ENCODE assay signal across 8 cellular contexts in the genomic region with DNA sequence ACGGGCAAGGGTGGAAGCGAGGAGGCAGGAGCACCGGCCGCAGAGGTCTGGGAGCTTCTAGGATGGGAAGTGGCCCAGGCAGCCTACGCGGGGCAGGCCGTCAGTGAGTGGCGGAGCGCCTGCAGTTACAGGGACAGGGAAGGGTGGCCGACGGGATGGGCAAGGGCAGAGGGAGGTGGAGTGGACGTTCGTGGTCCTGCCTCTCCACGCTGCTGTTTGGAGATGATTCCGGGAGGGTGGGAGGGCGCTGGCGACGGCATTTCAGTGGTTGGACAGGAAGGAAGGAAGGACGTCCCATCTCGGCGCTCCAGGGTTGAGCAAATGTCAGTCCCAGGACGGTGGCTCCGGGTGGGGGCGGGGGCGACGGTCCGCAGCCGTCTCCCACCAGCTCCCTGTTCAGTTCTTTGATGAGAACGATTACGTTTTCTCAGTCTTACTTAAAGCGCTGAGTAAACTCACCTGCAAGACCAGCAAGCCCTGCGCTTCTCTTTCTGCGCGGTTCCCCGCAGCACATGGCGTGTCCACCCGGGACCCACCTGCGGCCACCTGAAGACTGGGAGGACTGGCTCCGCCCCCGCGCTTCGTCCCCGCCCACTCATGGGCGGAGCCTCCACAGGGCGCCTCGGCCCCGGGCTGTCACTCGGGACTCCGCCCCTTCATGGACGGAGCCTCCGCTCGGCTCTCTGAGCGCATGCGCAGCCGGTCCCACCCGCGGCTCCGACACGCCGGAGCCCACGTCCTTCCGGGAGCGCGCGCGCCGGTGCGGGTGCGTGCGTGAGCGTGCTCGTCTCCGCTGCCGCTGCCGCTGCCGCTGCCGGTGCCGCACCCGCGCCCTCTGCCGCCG. TPM values are rescaled to one million over a fixed set of nuclear protein-coding genes. Genes with fewer than 3 reads are reported as not detected.
DNase-seq lines count a peak whose midpoint lies in the region; ATAC-seq and TF ChIP-seq lines count a peak whose summit lies in the region.

A gene with protein sequence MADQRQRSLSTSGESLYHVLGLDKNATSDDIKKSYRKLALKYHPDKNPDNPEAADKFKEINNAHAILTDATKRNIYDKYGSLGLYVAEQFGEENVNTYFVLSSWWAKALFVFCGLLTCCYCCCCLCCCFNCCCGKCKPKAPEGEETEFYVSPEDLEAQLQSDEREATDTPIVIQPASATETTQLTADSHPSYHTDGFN (plus strand): TSS at position 769 of the 844 bp plus-strand sequence. CDS start 33,220 bp downstream, outside the sequence.

- H3K9me3 ChIP-seq in WERI-Rb-1 (ENCODE audit: severe bottlenecking), result no peaks in the 10 kb centered on the region
- peaks cover 2% of the 10 kb centered on the region for H3K9me3 ChIP-seq in iPS-18c (ENCODE audit: control insufficient read depth, insufficient read depth, low read length)
- no peaks in the 10 kb centered on the region for H3K9me3 ChIP-seq in skeletal muscle satellite cell (replicated peaks; ENCODE audit: low read length)

- H3K27ac ChIP-seq in ACC112 (ENCODE audit: low read depth, low read length), result peak within 1 kb of the TSS; percentile 79
- peak within 1 kb of the TSS; percentile 75 for H3K27ac ChIP-seq in WERI-Rb-1

- DNase-seq in NCI-H2171 treated with DMSO at 0.1 percent for 48 hours (lab: John Stamatoyannopoulos, UW) (peak; percentile 92), WERI-Rb-1 (peak; percentile 88), T47D (ENCODE audit: low read depth in 1 of 2, low spot score in 1 of 2) (peak; percentile 99 to 100)

- H3K36me3 ChIP-seq in ACC112 (ENCODE audit: insufficient read depth, low read length) (no peaks in the 10 kb centered on the region), WERI-Rb-1 (no peaks in the 10 kb centered on the region; the same call in none of the 2 replicates), skeletal muscle satellite cell (ENCODE audit: insufficient read depth, low read length) (peaks cover 41% of the 10 kb centered on the region)

- no peaks in the 10 kb centered on the region for H3K27me3 ChIP-seq in ACC112 (ENCODE audit: insufficient read depth, low read length)
- H3K27me3 ChIP-seq in WERI-Rb-1 (ENCODE audit: insufficient read depth, low read depth, severe bottlenecking), result no peaks in the 10 kb centered on the region
- no peaks in the 10 kb centered on the region for H3K27me3 ChIP-seq in skeletal muscle satellite cell (ENCODE audit: control insufficient read depth, insufficient read depth, low read length)

- ATAC-seq in GM18867 (IDR thresholded peaks at IDR 0.05; ENCODE audit: unreplicated experiment), result peak; percentile 81
- peak; percentile 72 for ATAC-seq in HG03108 (IDR thresholded peaks at IDR 0.05; ENCODE audit: unreplicated experiment)

- peak within 1 kb of the TSS; percentile 72 for H2AFZ ChIP-seq in ACC112 (ENCODE audit: low read length, unreplicated experiment)

- H3K4me3 ChIP-seq in ACC112 (ENCODE audit: low read depth, low read length), result peak within 1 kb of the TSS; percentile 88
- peak within 1 kb of the TSS; percentile 62 for H3K4me3 ChIP-seq in WERI-Rb-1 (ENCODE audit: low read depth, low read length)
- H3K4me3 ChIP-seq in iPS-18c (ENCODE audit: insufficient read depth, low read depth, low read length), result peak within 1 kb of the TSS; percentile 73
- peak within 1 kb of the TSS; percentile 78 for H3K4me3 ChIP-seq in skeletal muscle satellite cell (ENCODE audit: low read length)

- H3K4me1 ChIP-seq in ACC112 (ENCODE audit: control insufficient read depth, insufficient read depth, low read length, unreplicated experiment) (peaks cover 6% of the 10 kb centered on the region), skeletal muscle satellite cell (ENCODE audit: control insufficient read depth, insufficient read depth, low read length) (peaks cover 11% of the 10 kb centered on the region)

- peak within 1 kb of the TSS; percentile 94 for H3K9ac ChIP-seq in skeletal muscle satellite cell (ENCODE audit: low read depth, low read length)

- H3K4me2 ChIP-seq in skeletal muscle satellite cell (ENCODE audit: low read length), result peak within 1 kb of the TSS; percentile 97

- H3K79me2 ChIP-seq in ACC112 (ENCODE audit: control insufficient read depth, insufficient read depth, low read length, unreplicated experiment), result peaks cover 41% of the 10 kb centered on the region

- TF ChIP-seq CTCF in WERI-Rb-1 (IDR thresholded peaks at IDR 0.05; ENCODE audit: low read depth, low read length), result no peak

- in situ Hi-C loops in T47D (cut with HindIII; ENCODE audit: low pct_unique_long_range_greater_than_20kb, low sequenced_read_pairs), result no loop called here

RNA-seq across cellular contexts. Expression of the gene that starts here (rescaled TPM):
- total RNA-seq in skeletal muscle satellite cell (2012; rRNA removed), result 47.7 and 48.9 TPM in 2 replicates

Comparison
In these comparisons a context has a peak if more than half of its experiments do, and no peak if none do; other contexts are left out.
1. Peak in every context shown above with its lines: DNase-seq, ATAC-seq, H3K4me3 ChIP-seq and H3K27ac ChIP-seq.